ENCODE assay signal across 8 cellular contexts in genomic region chr1:244702620-244703019, GRCh38.
"Had no signal": no experiment of that assay in that cellular context is flagged by ENCODE, and none has a peak within 500 bp of the region (broad histone marks: within the 10 kb centered on the region; RNA-seq: fewer than 3 reads in every experiment).

No MANE protein-coding gene starts in this region.

- H3K4me3 ChIP-seq: K562 had no signal

- FAIRE-seq: HepG2, HTR-8/SVneo, K562 had no signal

- H3K27ac ChIP-seq: HL-60, KMS-11 had no signal

- ATAC-seq: HepG2, K562 had no signal

- DNase-seq: IMR-90, KBM-7, KG1 had no signal
